In genomic region chr4:15703439-15703838, GRCh38 we compare ENCODE assay signal across 8 cellular contexts. TPM values are rescaled to one million over a fixed set of nuclear protein-coding genes. Genes with fewer than 3 reads are reported as not detected.
A peak's percentile ranks its signal among the peaks of the same experiment; 100 is the strongest.
DNase-seq lines count a peak whose midpoint lies in the region; ATAC-seq, FAIRE-seq and TF ChIP-seq lines count a peak whose summit lies in the region.

No MANE protein-coding gene starts in this region.

- 97% methylated on average over 11 of the region's 11 CpGs for WGBS in GM12878 (ENCODE audit: insufficient coverage, insufficient replicate concordance, low lambda C conversion rate, missing lambda C conversion rate)
- 60 to 65% methylated on average over 11 of the region's 11 CpGs for WGBS in testis, 2 donors
- no CpG with 5 or more reads among the region's 11 CpGs for WGBS in mesendoderm (ENCODE audit: extremely low coverage, insufficient coverage, low lambda C conversion rate)

- peak; percentile 23 for FAIRE-seq in GM12878 (lab: Jason Lieb, UNC)

- H3K79me2 ChIP-seq in GM12878 (ENCODE audit: control insufficient read depth, insufficient read depth, low read length) (no peaks in the 10 kb centered on the region), mesendoderm (ENCODE audit: control insufficient read depth, insufficient read depth, low read length) (no peaks in the 10 kb centered on the region)

- ATAC-seq in GM12878 = no peak; the same call in 2 of the 3 replicates
- no peak for ATAC-seq in GM19467 (IDR thresholded peaks at IDR 0.05; ENCODE audit: unreplicated experiment)

- H3K36me3 Mint-ChIP-seq in T-helper 2 cell treated with Interferon-gamma antibody and Interleukin-4, amounts not matched to agents 5 μg/mL and 100 μg/mL, for 36 hours (ENCODE audit: low read depth) = peaks cover 2% of the 10 kb centered on the region

- no peak overlapping the region for H2BK5ac ChIP-seq in mesendoderm (ENCODE audit: low read length)

- no peaks in the 10 kb centered on the region for H3K9me3 Mint-ChIP-seq in T-helper 2 cell treated with Interferon-gamma antibody and Interleukin-4, amounts not matched to agents 5 μg/mL and 100 μg/mL, for 36 hours

- RAD21 ChIA-PET in GM12878 (lab: Charles Lee; ENCODE audit: unreplicated experiment) = no interaction called here

- TF ChIP-seq EP300 in GM12878 (IDR thresholded peaks at IDR 0.05; ENCODE audit: borderline replicate concordance in 1 of 2, control insufficient read depth in 1 of 2, low read depth in 2 of 2, low read length in 2 of 2) = no peak

- H3K4me2 ChIP-seq in GM12878 (ENCODE audit: control insufficient read depth, insufficient read depth) = peak overlapping the region; percentile 90
- H3K4me2 ChIP-seq in mesendoderm (ENCODE audit: low read length) = no peak overlapping the region

- no peak overlapping the region for H3K4ac ChIP-seq in mesendoderm (ENCODE audit: low read depth, low read length)

- BruUV-seq in GM12878 (replicated peaks; lab: Mats Ljungman, UMichigan) = no TSS peak

- no peak overlapping the region for H3K56ac ChIP-seq in mesendoderm (ENCODE audit: low read length)

- no peak overlapping the region for H2BK15ac ChIP-seq in mesendoderm (replicated peaks; ENCODE audit: low read depth)

- TF ChIP-seq CTCF in GM12878 (IDR thresholded peaks at IDR 0.05 in 2 of 3, conservative IDR thresholded peaks at IDR 0.05 in 1 of 3; ENCODE audit: control insufficient read depth in 2 of 3, extremely low read depth in 1 of 3, insufficient read depth in 1 of 3, low read depth in 3 of 3, low read length in 3 of 3) (no peak), kidney epithelial cell (IDR thresholded peaks at IDR 0.05; ENCODE audit: insufficient read depth, low read length, poor library complexity, severe bottlenecking) (no peak), testis (IDR thresholded peaks at IDR 0.05) (no peak), RWPE1 (conservative IDR thresholded peaks at IDR 0.05; ENCODE audit: low read depth) (no peak)

- no peaks in the 10 kb centered on the region for H3K4me1 ChIP-seq in GM12878 (ENCODE audit: control insufficient read depth, insufficient read depth, low read length)
- H3K4me1 ChIP-seq in testis = no peaks in the 10 kb centered on the region
- no peaks in the 10 kb centered on the region for H3K4me1 ChIP-seq in mesendoderm (ENCODE audit: control insufficient read depth, low read depth, low read length)

- H3K79me1 ChIP-seq in mesendoderm (ENCODE audit: low read length) = no peaks in the 10 kb centered on the region

- in situ Hi-C loops in GM12878 (cut with MboI) = no loop called here

- intact Hi-C loops in GM12878 (cut with micrococcal nuclease; ENCODE audit: unreplicated experiment) = no loop called here
- intact Hi-C loops in testis (cut with DNase I; ENCODE audit: low total_unique reads) = no loop called here

- H3K36me3 ChIP-seq in GM12878 (ENCODE audit: control insufficient read depth in 2 of 2, insufficient read depth in 2 of 2, low read length in 1 of 2) (no peaks in the 10 kb centered on the region), kidney epithelial cell (ENCODE audit: control insufficient read depth, insufficient read depth, low read length) (no peaks in the 10 kb centered on the region), testis (ENCODE audit: low read depth, missing control alignments) (no peaks in the 10 kb centered on the region), mesendoderm (ENCODE audit: control insufficient read depth, insufficient read depth, low read length) (no peaks in the 10 kb centered on the region)

- peak overlapping the region; percentile 6 for H3K27ac Mint-ChIP-seq in T-helper 2 cell treated with Interferon-gamma antibody and Interleukin-4, amounts not matched to agents 5 μg/mL and 100 μg/mL, for 36 hours

- DNase-seq in T-helper 2 cell treated with Interferon-gamma antibody and Interleukin-4, amounts not matched to agents 5 μg/mL and 100 μg/mL, for 36 hours (ENCODE audit: low spot score) = no peak
- DNase-seq in T-helper 2 cell (no peak), GM12878 (ENCODE audit: low read depth, low spot score) (no peak), kidney epithelial cell (ENCODE audit: low read depth) (no peak), testis (no peak), RWPE1 (ENCODE audit: low spot score) (no peak), mesendoderm (no peak)

- H3K27me3 ChIP-seq in GM12878 (replicated peaks in 1 of 2; ENCODE audit: control insufficient read depth in 2 of 2, insufficient read depth in 2 of 2, low read length in 1 of 2) = no peaks in the 10 kb centered on the region
- H3K27me3 ChIP-seq in kidney epithelial cell (ENCODE audit: control insufficient read depth, insufficient read depth, low read length) = no peaks in the 10 kb centered on the region
- no peaks in the 10 kb centered on the region for H3K27me3 ChIP-seq in testis
- no peaks in the 10 kb centered on the region for H3K27me3 ChIP-seq in mesendoderm (ENCODE audit: insufficient read depth, low read length, poor library complexity)

- no peak overlapping the region for H2BK120ac ChIP-seq in mesendoderm (ENCODE audit: low read depth, low read length)

- H2AFZ ChIP-seq in GM12878 (ENCODE audit: control insufficient read depth, low read depth, low read length) = no peak overlapping the region

- H3K27me3 Mint-ChIP-seq in T-helper 2 cell treated with Interferon-gamma antibody and Interleukin-4, amounts not matched to agents 5 μg/mL and 100 μg/mL, for 36 hours (ENCODE audit: low read depth) = peaks cover 15% of the 10 kb centered on the region

- no peak overlapping the region for H4K5ac ChIP-seq in mesendoderm (ENCODE audit: low read length)

- 0 out of 2 replicates have a peak overlapping the region, but pooled peaks have one; percentile 73 for H3K4me3 ChIP-seq in GM12878
- H3K4me3 ChIP-seq in kidney epithelial cell (ENCODE audit: low read depth, low read length) = peak overlapping the region; percentile 48
- peak overlapping the region; percentile 49 to 52 for H3K4me3 ChIP-seq in testis
- no peak overlapping the region for H3K4me3 ChIP-seq in mesendoderm (ENCODE audit: low read length)

- TF ChIP-seq POLR2A in GM12878 (IDR thresholded peaks at IDR 0.05; ENCODE audit: low read depth, low read length) (no peak), testis (IDR thresholded peaks at IDR 0.05) (no peak)

- no peak overlapping the region for H3K18ac ChIP-seq in mesendoderm (ENCODE audit: low read length)

- H3K23ac ChIP-seq in mesendoderm (ENCODE audit: low read length) = no peak overlapping the region

- H3K9ac ChIP-seq in GM12878 (ENCODE audit: control insufficient read depth, insufficient read depth, low read length) (no peak overlapping the region), mesendoderm (ENCODE audit: low read length) (no peak overlapping the region)

- no peak for TF ChIP-seq RAD21 in GM12878 (IDR thresholded peaks at IDR 0.05; ENCODE audit: insufficient read depth, low read depth, low read length)

- H2AK5ac ChIP-seq in mesendoderm (ENCODE audit: low read length) = no peak overlapping the region

- H3K4me1 Mint-ChIP-seq in T-helper 2 cell treated with Interferon-gamma antibody and Interleukin-4, amounts not matched to agents 5 μg/mL and 100 μg/mL, for 36 hours (ENCODE audit: low read depth) = peaks cover 2% of the 10 kb centered on the region

- H3K4me3 Mint-ChIP-seq in T-helper 2 cell treated with Interferon-gamma antibody and Interleukin-4, amounts not matched to agents 5 μg/mL and 100 μg/mL, for 36 hours = peak overlapping the region; percentile 88

- no peaks in the 10 kb centered on the region for H4K20me1 ChIP-seq in GM12878 (ENCODE audit: control insufficient read depth, insufficient read depth)

- SMC1A ChIA-PET in GM12878 (lab: Charles Lee; ENCODE audit: uncharacterized antibody, unreplicated experiment) = no interaction called here

- CTCF ChIA-PET in GM12878 (lab: Yijun Ruan, JAX) (no interaction called here), RWPE1 (lab: Yijun Ruan, JAX) (no interaction called here)

- H3K9me3 ChIP-seq in GM12878 (replicated peaks; ENCODE audit: control insufficient read depth, insufficient read depth, low read length) = no peaks in the 10 kb centered on the region; the same call in 2 of the 3 replicates
- H3K9me3 ChIP-seq in testis = no peaks in the 10 kb centered on the region

- H3K27ac ChIP-seq in GM12878 (ENCODE audit: control insufficient read depth, insufficient read depth) = no peak overlapping the region
- no peak overlapping the region for H3K27ac ChIP-seq in testis
- no peak overlapping the region for H3K27ac ChIP-seq in RWPE1
- H3K27ac ChIP-seq in mesendoderm (ENCODE audit: low read depth, low read length) = no peak overlapping the region

- POLR2A ChIA-PET in GM12878 (lab: Charles Lee) = no interaction called here
- POLR2A ChIA-PET in RWPE1 (lab: Yijun Ruan, JAX; ENCODE audit: low non-redundant PET) = no interaction called here

- no peak overlapping the region for H4K8ac ChIP-seq in mesendoderm (ENCODE audit: low read depth, low read length)

RNA-seq across cellular contexts. Expression of gene BST1, which starts 0.6 kb away (rescaled TPM):
- total RNA-seq in GM12878 (2013; cell fraction: nucleolus; rRNA removed) = not detected in 2 replicates
- total RNA-seq in GM12878 (2014; rRNA removed) = 0.11 TPM in 1 of 2 replicates, not detected in the other
- 0.31 TPM in 1 of 2 replicates, not detected in the other for total RNA-seq in GM12878 (2014; rRNA removed; fragmentation: Illumina TruSeq; extraction: Trizol)
- total RNA-seq in GM12878 (2021) = 0.31 and 0.32 TPM in 2 replicates
- polyA plus RNA-seq in GM12878 (2011; ENCODE audit: low read depth) = not detected
- 0.04 TPM in 1 of 2 replicates, not detected in the other for polyA plus RNA-seq in GM12878 (2011; rRNA removed)
- polyA plus RNA-seq in GM12878 (2011; cell fraction: cytosol; rRNA removed) = 0.03 and 0.07 TPM in 2 replicates
- not detected in 2 replicates for polyA plus RNA-seq in GM12878 (2011; cell fraction: nucleus; rRNA removed)
- polyA plus RNA-seq in GM12878 (2012) = 0.07 TPM in 1 of 2 replicates, not detected in the other
- polyA plus RNA-seq in GM12878 (2014; fragmentation: Illumina TruSeq; extraction: Trizol) = 0.25 TPM in 1 of 2 replicates, not detected in the other
- polyA plus RNA-seq in GM12878 (2014; fragmentation: Nextera tagmentation; extraction: Ambion mirVana) = under 1 TPM; 0.09 to 0.10 TPM
- polyA plus RNA-seq in GM12878 (2014; rRNA removed) = 0.08 TPM in 1 of 2 replicates, not detected in the other
- under 1 TPM; 0.11 to 0.42 TPM for polyA plus RNA-seq in GM12878 (2016; fragmentation: Nextera tagmentation; extraction: Ambion mirVana)
- not detected in 2 replicates for polyA minus RNA-seq in GM12878 (2011; rRNA and poly(A)+ RNA removed)
- not detected in 2 replicates for polyA minus RNA-seq in GM12878 (2011; cell fraction: cytosol; rRNA and poly(A)+ RNA removed)
- not detected in 2 replicates for polyA minus RNA-seq in GM12878 (2011; cell fraction: nucleus; rRNA and poly(A)+ RNA removed)
- total RNA-seq in kidney epithelial cell = 3.4 and 4.9 TPM in 2 replicates
- total RNA-seq in testis = 1 to 10 TPM; 1.1 to 1.6 TPM
- 6.9 TPM for polyA plus RNA-seq in testis (ENCODE audit: insufficient read depth, low read depth, low replicate concordance)
- polyA plus RNA-seq in mesendoderm (2013, experiment 1 of 2) = 0.37 TPM
- polyA plus RNA-seq in mesendoderm (2013, experiment 2 of 2) = 0.35 TPM

RNA-seq across cellular contexts. Expression of gene FAM200B, which starts 21.8 kb away (rescaled TPM):
- total RNA-seq in GM12878 (2013; cell fraction: nucleolus; rRNA removed) = 17.9 and 19.0 TPM in 2 replicates
- 13.8 and 19.7 TPM in 2 replicates for total RNA-seq in GM12878 (2014; rRNA removed)
- total RNA-seq in GM12878 (2014; rRNA removed; fragmentation: Illumina TruSeq; extraction: Trizol) = 21.2 and 26.6 TPM in 2 replicates
- 14.9 and 15.9 TPM in 2 replicates for total RNA-seq in GM12878 (2021)
- 12.7 TPM for polyA plus RNA-seq in GM12878 (2011; ENCODE audit: low read depth)
- 14.2 and 20.3 TPM in 2 replicates for polyA plus RNA-seq in GM12878 (2011; rRNA removed)
- 6.2 and 8.0 TPM in 2 replicates for polyA plus RNA-seq in GM12878 (2011; cell fraction: cytosol; rRNA removed)
- 15.3 and 20.2 TPM in 2 replicates for polyA plus RNA-seq in GM12878 (2011; cell fraction: nucleus; rRNA removed)
- polyA plus RNA-seq in GM12878 (2012) = 18.3 and 23.1 TPM in 2 replicates
- polyA plus RNA-seq in GM12878 (2014; fragmentation: Illumina TruSeq; extraction: Trizol) = 36.4 and 37.1 TPM in 2 replicates
- 10 to 100 TPM; 24.4 to 27.0 TPM for polyA plus RNA-seq in GM12878 (2014; fragmentation: Nextera tagmentation; extraction: Ambion mirVana)
- 20.1 and 22.1 TPM in 2 replicates for polyA plus RNA-seq in GM12878 (2014; rRNA removed)
- 10 to 100 TPM; 42.2 to 48.5 TPM for polyA plus RNA-seq in GM12878 (2016; fragmentation: Nextera tagmentation; extraction: Ambion mirVana)
- polyA minus RNA-seq in GM12878 (2011; rRNA and poly(A)+ RNA removed) = 4.0 and 8.6 TPM in 2 replicates
- polyA minus RNA-seq in GM12878 (2011; cell fraction: cytosol; rRNA and poly(A)+ RNA removed) = 3.6 and 5.2 TPM in 2 replicates
- polyA minus RNA-seq in GM12878 (2011; cell fraction: nucleus; rRNA and poly(A)+ RNA removed) = 10.8 and 16.6 TPM in 2 replicates
- total RNA-seq in kidney epithelial cell = 25.7 and 42.1 TPM in 2 replicates
- total RNA-seq in testis = 10 to 100 TPM; 41.8 to 48.9 TPM
- 75.2 TPM for polyA plus RNA-seq in testis (ENCODE audit: insufficient read depth, low read depth, low replicate concordance)
- polyA plus RNA-seq in mesendoderm (2013, experiment 1 of 2) = 53.9 TPM
- polyA plus RNA-seq in mesendoderm (2013, experiment 2 of 2) = 54.8 TPM

RNA-seq across cellular contexts. Expression of gene FBXL5, which starts 48.3 kb away (rescaled TPM):
- 85.8 and 87.6 TPM in 2 replicates for total RNA-seq in GM12878 (2013; cell fraction: nucleolus; rRNA removed)
- total RNA-seq in GM12878 (2014; rRNA removed) = 39.5 and 42.5 TPM in 2 replicates
- 34.7 and 36.7 TPM in 2 replicates for total RNA-seq in GM12878 (2014; rRNA removed; fragmentation: Illumina TruSeq; extraction: Trizol)
- total RNA-seq in GM12878 (2021) = 30.7 and 31.9 TPM in 2 replicates
- polyA plus RNA-seq in GM12878 (2011; ENCODE audit: low read depth) = 16.1 TPM
- polyA plus RNA-seq in GM12878 (2011; rRNA removed) = 46.2 and 69.1 TPM in 2 replicates
- polyA plus RNA-seq in GM12878 (2011; cell fraction: cytosol; rRNA removed) = 16.0 and 16.8 TPM in 2 replicates
- 25.3 and 25.8 TPM in 2 replicates for polyA plus RNA-seq in GM12878 (2011; cell fraction: nucleus; rRNA removed)
- 19.4 and 23.9 TPM in 2 replicates for polyA plus RNA-seq in GM12878 (2012)
- 25.1 and 36.0 TPM in 2 replicates for polyA plus RNA-seq in GM12878 (2014; fragmentation: Illumina TruSeq; extraction: Trizol)
- 10 to 100 TPM; 10.1 to 12.3 TPM for polyA plus RNA-seq in GM12878 (2014; fragmentation: Nextera tagmentation; extraction: Ambion mirVana)
- 23.8 and 32.3 TPM in 2 replicates for polyA plus RNA-seq in GM12878 (2014; rRNA removed)
- polyA plus RNA-seq in GM12878 (2016; fragmentation: Nextera tagmentation; extraction: Ambion mirVana) = 10 to 100 TPM; 42.2 to 44.5 TPM
- 42.7 and 60.0 TPM in 2 replicates for polyA minus RNA-seq in GM12878 (2011; rRNA and poly(A)+ RNA removed)
- polyA minus RNA-seq in GM12878 (2011; cell fraction: cytosol; rRNA and poly(A)+ RNA removed) = 17.5 and 18.0 TPM in 2 replicates
- 54.8 and 81.6 TPM in 2 replicates for polyA minus RNA-seq in GM12878 (2011; cell fraction: nucleus; rRNA and poly(A)+ RNA removed)
- total RNA-seq in kidney epithelial cell = 44.1 and 51.1 TPM in 2 replicates
- total RNA-seq in testis = 100 to 1,000 TPM; 149 to 153 TPM
- 162 TPM for polyA plus RNA-seq in testis (ENCODE audit: insufficient read depth, low read depth, low replicate concordance)
- 30.5 TPM for polyA plus RNA-seq in mesendoderm (2013, experiment 1 of 2)
- 31.4 TPM for polyA plus RNA-seq in mesendoderm (2013, experiment 2 of 2)
